Comparison of ENCODE assay signal across 8 cellular contexts in genomic region chr7:75756340-75757297, GRCh38. TPM values are rescaled to one million over a fixed set of nuclear protein-coding genes. Genes with fewer than 3 reads are reported as not detected.
DNase-seq lines count a peak whose midpoint lies in the region; ATAC-seq and TF ChIP-seq lines count a peak whose summit lies in the region.

No MANE protein-coding gene starts in this region.

- DNase-seq in DMS53 (lab: John Stamatoyannopoulos, UW) (peak; percentile 83), lung microvascular endothelial cell (ENCODE audit: low read depth in 2 of 2) (peak; percentile 73 to 79), middle frontal gyrus (ENCODE audit: extremely low spot score, low spot score) (no peak), cerebellar nuclear complex (lab: John Stamatoyannopoulos, UW) (no peak), T-cell (no peak)
- no peak for DNase-seq in activated CD8-positive, alpha-beta T cell treated with anti-CD3 and anti-CD28 coated beads for 36 hours
- DNase-seq in stimulated activated CD4-positive, alpha-beta T cell treated with anti-CD3 and anti-CD28 coated beads, Interleukin-1b, Interleukin-23, amount 100 ng/mL, for 48 hours, result no peak

- peak; percentile 52 for TF ChIP-seq CTCF in KMS-11 (conservative IDR thresholded peaks at IDR 0.05; ENCODE audit: low read depth, low read length)
- TF ChIP-seq CTCF in activated CD8-positive, alpha-beta T cell treated with anti-CD3 and anti-CD28 coated beads for 36 hours (IDR thresholded peaks at IDR 0.05), result peak; percentile 10

- H3K4me1 ChIP-seq in KMS-11 (ENCODE audit: low read depth, poor library complexity, severe bottlenecking), result no peaks in the 10 kb centered on the region

- no peaks in the 10 kb centered on the region for H3K4me1 Mint-ChIP-seq in activated CD8-positive, alpha-beta T cell treated with anti-CD3 and anti-CD28 coated beads for 36 hours (ENCODE audit: low read depth)
- H3K4me1 Mint-ChIP-seq in T-cell, result no peaks in the 10 kb centered on the region

- no peaks in the 10 kb centered on the region for H4K20me1 ChIP-seq in KMS-11 (ENCODE audit: insufficient read depth)

- no peak overlapping the region for H3K9ac ChIP-seq in KMS-11

- no peaks in the 10 kb centered on the region for H3K9me3 Mint-ChIP-seq in activated CD8-positive, alpha-beta T cell treated with anti-CD3 and anti-CD28 coated beads for 36 hours
- no peaks in the 10 kb centered on the region for H3K9me3 Mint-ChIP-seq in T-cell

- no peak overlapping the region for H3K4me3 Mint-ChIP-seq in activated CD8-positive, alpha-beta T cell treated with anti-CD3 and anti-CD28 coated beads for 36 hours
- no peak overlapping the region for H3K4me3 Mint-ChIP-seq in T-cell

- H3K27ac Mint-ChIP-seq in activated CD8-positive, alpha-beta T cell treated with anti-CD3 and anti-CD28 coated beads for 36 hours, result no peak overlapping the region
- no peak overlapping the region for H3K27ac Mint-ChIP-seq in T-cell

- H3K36me3 Mint-ChIP-seq in activated CD8-positive, alpha-beta T cell treated with anti-CD3 and anti-CD28 coated beads for 36 hours (ENCODE audit: low read depth), result no peaks in the 10 kb centered on the region
- H3K36me3 Mint-ChIP-seq in T-cell, result no peaks in the 10 kb centered on the region

- POLR2A ChIA-PET in activated CD8-positive, alpha-beta T cell treated with anti-CD3 and anti-CD28 coated beads for 36 hours (lab: Charles Lee), result no interaction called here
- POLR2A ChIA-PET in T-cell (lab: Charles Lee), result no interaction called here

- CTCF ChIA-PET in activated CD8-positive, alpha-beta T cell treated with anti-CD3 and anti-CD28 coated beads for 36 hours (lab: Charles Lee), result interaction anchor here (1.0 kb wide), 1 partner anchor 15 kb away, joined by 4 read pairs; the partner anchor contains the start of gene CCL26
- CTCF ChIA-PET in T-cell (lab: Charles Lee), result no interaction called here

- intact Hi-C loops in activated CD8-positive, alpha-beta T cell treated with anti-CD3 and anti-CD28 coated beads for 36 hours (cut with micrococcal nuclease), result no loop called here

- no peak overlapping the region for H3K4me2 ChIP-seq in KMS-11

- no peaks in the 10 kb centered on the region for H3K27me3 Mint-ChIP-seq in activated CD8-positive, alpha-beta T cell treated with anti-CD3 and anti-CD28 coated beads for 36 hours
- H3K27me3 Mint-ChIP-seq in T-cell, result no peaks in the 10 kb centered on the region

- no peak overlapping the region for H3K27ac ChIP-seq in KMS-11

- H3K36me3 ChIP-seq in KMS-11 (ENCODE audit: insufficient read depth), result no peaks in the 10 kb centered on the region

- H3K79me2 ChIP-seq in KMS-11 (ENCODE audit: insufficient read depth, low read depth), result no peaks in the 10 kb centered on the region

- no peak overlapping the region for H3K4me3 ChIP-seq in KMS-11 (IDR thresholded peaks at IDR 0.05; ENCODE audit: insufficient read depth, low read depth, low read length)

- H3K27me3 ChIP-seq in KMS-11 (ENCODE audit: insufficient read depth, low read depth), result no peaks in the 10 kb centered on the region

- no peak for ATAC-seq in activated CD8-positive, alpha-beta T cell treated with anti-CD3 and anti-CD28 coated beads for 36 hours
- ATAC-seq in T-cell (replicated peaks in 1 of 4), result no peak

- H2AFZ ChIP-seq in KMS-11 (ENCODE audit: low read depth), result no peak overlapping the region

RNA-seq across cellular contexts. Expression of gene CCL26, which starts 15.4 kb away (rescaled TPM):
- not detected for total RNA-seq in activated CD8-positive, alpha-beta T cell treated with anti-CD3 and anti-CD28 coated beads for 36 hours
- not detected in 2 replicates for total RNA-seq in lung microvascular endothelial cell
- total RNA-seq in T-cell, result not detected

RNA-seq across cellular contexts. Expression of gene HIP1, which starts 17.9 kb away (rescaled TPM):
- total RNA-seq in activated CD8-positive, alpha-beta T cell treated with anti-CD3 and anti-CD28 coated beads for 36 hours, result 1 to 10 TPM; 5.2 to 5.6 TPM
- 20.9 and 24.6 TPM in 2 replicates for total RNA-seq in lung microvascular endothelial cell
- 1 to 10 TPM; 3.2 to 8.4 (median 3.6) TPM for total RNA-seq in T-cell

RNA-seq across cellular contexts. Expression of gene CCL24, which starts 57.0 kb away (rescaled TPM):
- not detected for total RNA-seq in activated CD8-positive, alpha-beta T cell treated with anti-CD3 and anti-CD28 coated beads for 36 hours
- not detected in 2 replicates for total RNA-seq in lung microvascular endothelial cell
- not detected for total RNA-seq in T-cell

Comparison
In these comparisons a context has a peak if more than half of its experiments do, and no peak if none do; other contexts are left out.
1. DNase-seq: peak in DMS53 (single experiment) and lung microvascular endothelial cell (2 of 2); none in activated CD8-positive, alpha-beta T cell treated with anti-CD3 and anti-CD28 coated beads for 36 hours (single experiment), middle frontal gyrus (single experiment), cerebellar nuclear complex (0 of 2), T-cell (0 of 34) and stimulated activated CD4-positive, alpha-beta T cell treated with anti-CD3 and anti-CD28 coated beads, Interleukin-1b, Interleukin-23, amount 100 ng/mL, for 48 hours (single experiment).